Comparison of ENCODE assay signal across 1 cellular context in the genomic region with DNA sequence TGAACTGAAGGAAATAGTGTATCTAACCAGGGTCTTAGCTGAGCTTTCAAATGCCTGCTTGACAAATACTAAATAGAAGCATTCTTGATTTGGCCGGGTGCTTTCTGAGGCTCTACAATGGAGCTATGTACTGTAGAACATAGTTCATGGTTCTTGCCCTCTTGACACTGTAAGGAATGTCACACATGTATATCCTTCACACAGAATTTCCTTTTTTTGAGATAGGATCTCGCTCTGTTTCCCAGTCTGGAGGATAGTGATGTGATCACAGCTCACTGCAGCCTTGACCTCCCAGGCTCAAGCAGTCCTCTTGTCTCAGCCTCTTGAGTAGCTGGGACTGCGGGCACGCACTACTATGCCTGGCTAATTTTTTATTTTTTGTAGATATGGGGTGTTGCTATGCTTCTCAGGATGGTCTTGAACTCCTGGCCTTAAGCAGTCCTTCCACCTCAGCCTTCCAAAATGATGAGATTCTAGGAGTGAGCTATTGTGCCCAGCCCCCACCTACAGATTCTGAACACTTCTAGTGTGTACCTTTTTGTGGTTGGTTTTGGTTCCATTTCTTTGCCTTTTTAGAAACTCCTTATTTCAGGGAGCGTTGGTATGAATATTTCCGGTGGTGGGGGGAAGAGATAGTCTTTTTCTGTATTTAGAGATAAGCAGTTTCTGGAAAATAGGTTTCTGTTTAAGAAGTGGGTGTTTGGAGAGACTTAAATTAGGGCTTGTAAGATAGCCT.
TF ChIP-seq lines count a peak whose summit lies in the region.

No MANE protein-coding gene starts in this region.

TF ChIP-seq in IMR-90, 13 proteins besides CTCF, POLR2A, EP300 and RAD21:
- TF ChIP-seq CEBPB (IDR thresholded peaks at IDR 0.05; ENCODE audit: low read depth, low read length), result no peak
- no peak for TF ChIP-seq MXI1 (IDR thresholded peaks at IDR 0.05; ENCODE audit: borderline replicate concordance, low read depth, low read length)
- no peak for TF ChIP-seq FOS (IDR thresholded peaks at IDR 0.05; ENCODE audit: low read depth, low read length)
- TF ChIP-seq, protein P1, sequence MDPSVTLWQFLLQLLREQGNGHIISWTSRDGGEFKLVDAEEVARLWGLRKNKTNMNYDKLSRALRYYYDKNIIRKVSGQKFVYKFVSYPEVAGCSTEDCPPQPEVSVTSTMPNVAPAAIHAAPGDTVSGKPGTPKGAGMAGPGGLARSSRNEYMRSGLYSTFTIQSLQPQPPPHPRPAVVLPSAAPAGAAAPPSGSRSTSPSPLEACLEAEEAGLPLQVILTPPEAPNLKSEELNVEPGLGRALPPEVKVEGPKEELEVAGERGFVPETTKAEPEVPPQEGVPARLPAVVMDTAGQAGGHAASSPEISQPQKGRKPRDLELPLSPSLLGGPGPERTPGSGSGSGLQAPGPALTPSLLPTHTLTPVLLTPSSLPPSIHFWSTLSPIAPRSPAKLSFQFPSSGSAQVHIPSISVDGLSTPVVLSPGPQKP (IDR thresholded peaks at IDR 0.05; ENCODE audit: borderline replicate concordance, low read depth, low read length), result no peak
